22 cellular contexts compared by ENCODE assay signal in the genomic region with DNA sequence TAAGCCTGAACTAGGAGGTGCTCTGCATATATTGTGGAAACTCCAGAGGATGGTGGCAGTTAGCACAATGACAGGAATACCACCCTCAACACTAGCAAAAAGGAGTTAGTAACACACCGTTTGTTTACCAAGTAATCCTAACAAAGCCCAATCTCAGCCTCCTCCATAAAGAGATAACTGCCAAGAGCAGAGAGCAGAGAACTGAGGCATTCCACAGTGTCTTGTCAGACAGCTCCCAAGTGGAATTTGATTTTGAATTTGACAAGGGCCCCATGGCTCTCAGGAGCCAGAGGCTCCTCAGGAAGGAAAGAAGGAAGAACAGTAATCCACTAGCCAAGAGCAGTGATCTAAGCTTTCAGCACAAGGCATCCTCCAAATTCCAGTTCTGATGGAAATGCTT.
DNase-seq lines count a peak whose midpoint lies in the region; ATAC-seq and TF ChIP-seq lines count a peak whose summit lies in the region.
"Had no signal": no experiment of that assay in that cellular context is flagged by ENCODE, and none has a peak within 500 bp of the region (broad histone marks: within the 10 kb centered on the region; RNA-seq: fewer than 3 reads in every experiment).

No MANE protein-coding gene starts in this region.

- no peak overlapping the region for H3K9ac ChIP-seq in H9 (ENCODE audit: extremely low read depth, insufficient read length, low read length)
- no peak overlapping the region for H3K9ac ChIP-seq in neuronal stem cell (ENCODE audit: low read depth, low read length, poor library complexity)
- H3K9ac ChIP-seq: BLaER1 treated with 17β-estradiol and CSF1 and Interleukin-3, amounts not matched to agents 10 nM and 100 nM had no signal

- no peaks in the 10 kb centered on the region for H3K23me2 ChIP-seq in H9 (ENCODE audit: insufficient read length, low read depth, low read length, poor library complexity, severe bottlenecking)

- H2AK5ac ChIP-seq in H9 (ENCODE audit: insufficient read length, low read length) (no peak overlapping the region), neuronal stem cell (ENCODE audit: low read depth, low read length) (no peak overlapping the region)

- no peak overlapping the region for H4K91ac ChIP-seq in H9 (ENCODE audit: insufficient read length, low read depth, low read length)
- H4K91ac ChIP-seq in neuronal stem cell (ENCODE audit: low read depth, low read length, poor library complexity), result no peak overlapping the region

- H3K4me3 Mint-ChIP-seq in H9 (no peak overlapping the region), chondrocyte (ENCODE audit: unreplicated experiment) (no peak overlapping the region)
- H3K4me3 Mint-ChIP-seq: CD4-positive, alpha-beta T cell; T-cell had no signal

- WGBS in H9 (ENCODE audit: extremely low coverage, insufficient read length, low lambda C conversion rate), result no CpG with 5 or more reads among the region's 1 CpG
- WGBS in mesodermal cell (ENCODE audit: insufficient coverage in 2 of 2), 2 experiments, result 67% methylated on average over 1 of the region's 1 CpG; no CpG with 5 or more reads in 1 of the 2 experiments
- WGBS in neuronal stem cell (ENCODE audit: extremely low coverage in 2 of 2, insufficient read length in 2 of 2, insufficient replicate concordance in 1 of 2), 2 donors, result no CpG with 5 or more reads among the region's 1 CpG

- ATAC-seq in HG02973 (IDR thresholded peaks at IDR 0.05; ENCODE audit: unreplicated experiment) (no peak), GM21619 (IDR thresholded peaks at IDR 0.05; ENCODE audit: unreplicated experiment) (no peak)
- ATAC-seq: HepG2, T-cell had no signal

- H3K27me3 ChIP-seq in H9 (ENCODE audit: insufficient read depth, low read length) (no peaks in the 10 kb centered on the region), neuronal stem cell (ENCODE audit: control insufficient read depth in 3 of 3, insufficient read depth in 3 of 3, low read depth in 1 of 3, low read length in 3 of 3) (no peaks in the 10 kb centered on the region)
- H3K27me3 ChIP-seq: BLaER1 treated with 17β-estradiol and CSF1 and Interleukin-3, amounts not matched to agents 10 nM and 100 nM had no signal

- no peak overlapping the region for H3K4ac ChIP-seq in H9 (ENCODE audit: low read depth, low read length)
- H3K4ac ChIP-seq in neuronal stem cell (ENCODE audit: low read length), result no peak overlapping the region

- TF ChIP-seq CTCF in H9 (conservative IDR thresholded peaks at IDR 0.05) (no peak), chondrocyte (IDR thresholded peaks at IDR 0.05) (no peak)

- H3K36me3 Mint-ChIP-seq in H9 (ENCODE audit: insufficient read depth in 1 of 3, low read depth in 3 of 3), result peaks cover 0 to 23% (median 2%) of the 10 kb centered on the region in 3 experiments; a peak in 3 of 7 replicates
- no peaks in the 10 kb centered on the region for H3K36me3 Mint-ChIP-seq in chondrocyte (ENCODE audit: low read depth)
- H3K36me3 Mint-ChIP-seq: T-cell had no signal

- H3K23ac ChIP-seq in H9 (ENCODE audit: insufficient read length, low read depth, low read length) (no peak overlapping the region), neuronal stem cell (ENCODE audit: low read depth, low read length, poor library complexity) (no peak overlapping the region)

- no peak overlapping the region for H3K56ac ChIP-seq in H9 (ENCODE audit: insufficient read length, low read depth, low read length)

- H3K18ac ChIP-seq in H9 (ENCODE audit: insufficient read length, low read depth, low read length) (no peak overlapping the region), neuronal stem cell (ENCODE audit: low read length) (no peak overlapping the region)

- H3K9me3 Mint-ChIP-seq in H9 (no peaks in the 10 kb centered on the region), chondrocyte (ENCODE audit: low read depth) (no peaks in the 10 kb centered on the region)
- H3K9me3 Mint-ChIP-seq: CD4-positive, alpha-beta T cell had no signal

- H3T11ph ChIP-seq in H9 (ENCODE audit: low read length), result no peak overlapping the region

- H3K27ac Mint-ChIP-seq in H9 (peak overlapping the region in 2 of 3 experiments; percentile 38 to 50; a peak in 1 of 7 replicates), chondrocyte (ENCODE audit: unreplicated experiment) (peak overlapping the region; percentile 67)
- H3K27ac Mint-ChIP-seq: CD4-positive, alpha-beta T cell; T-cell had no signal

- DNase-seq in AG20443 (ENCODE audit: low spot score) (peak; percentile 15), H9 (no peak), chondrocyte (ENCODE audit: low spot score) (no peak), neuronal stem cell (ENCODE audit: low spot score) (no peak)
- no peak for DNase-seq in NK-92 treated with Interleukin-12 subunit alpha and Interleukin-12 subunit beta, amount 100 ng/mL, for 24 hours (lab: John Stamatoyannopoulos, UW)
- DNase-seq: AML-193; CD4-positive, alpha-beta T cell; GDM1; KBM-7; MV-4-11; NCI-H1105 treated with DMSO at 0.1 percent for 48 hours; NCI-H146; NCI-H2029 treated with DMSO at 0.1 percent for 48 hours; NCI-H510A; NCI-H69; OCI-M1; T-cell had no signal

- H3K27me3 Mint-ChIP-seq in H9 (ENCODE audit: low read depth) (no peaks in the 10 kb centered on the region), chondrocyte (ENCODE audit: low read depth) (no peaks in the 10 kb centered on the region)
- H3K27me3 Mint-ChIP-seq: CD4-positive, alpha-beta T cell; T-cell had no signal

- H3K36me3 ChIP-seq in mesodermal cell (ENCODE audit: control insufficient read depth, insufficient read depth, low read length) (peaks cover 6% of the 10 kb centered on the region), neuronal stem cell (replicated peaks in 1 of 2; ENCODE audit: control insufficient read depth in 2 of 2, insufficient read depth in 2 of 2, low read length in 2 of 2) (no peaks in the 10 kb centered on the region)
- H3K36me3 ChIP-seq: BLaER1 treated with 17β-estradiol and CSF1 and Interleukin-3, amounts not matched to agents 10 nM and 100 nM had no signal

- H3K4me2 ChIP-seq in H9 (ENCODE audit: insufficient read depth, insufficient read length, low read length) (no peak overlapping the region), neuronal stem cell (ENCODE audit: insufficient read depth, low read length, poor library complexity, severe bottlenecking) (no peak overlapping the region)
- H3K4me2 ChIP-seq: BLaER1 treated with 17β-estradiol and CSF1 and Interleukin-3, amounts not matched to agents 10 nM and 100 nM had no signal

- no peak overlapping the region for H2BK12ac ChIP-seq in H9 (ENCODE audit: insufficient read length, low read depth, low read length)
- no peak overlapping the region for H2BK12ac ChIP-seq in neuronal stem cell (ENCODE audit: low read length)

- H3K27ac ChIP-seq in H9 (ENCODE audit: insufficient read length, low read depth, low read length), result no peak overlapping the region
- peak overlapping the region; percentile 60 for H3K27ac ChIP-seq in mesodermal cell (ENCODE audit: low read depth, low read length, severe bottlenecking)
- H3K27ac ChIP-seq in neuronal stem cell (replicated peaks; ENCODE audit: low read length), result no peak overlapping the region
- H3K27ac ChIP-seq: BLaER1 treated with 17β-estradiol and CSF1 and Interleukin-3, amounts not matched to agents 10 nM and 100 nM had no signal

- no peaks in the 10 kb centered on the region for H3K9me3 ChIP-seq in H9 (ENCODE audit: control insufficient read depth, low read depth, low read length)
- H3K9me3 ChIP-seq in mesodermal cell (ENCODE audit: control insufficient read depth, low read length), result no peaks in the 10 kb centered on the region
- no peaks in the 10 kb centered on the region for H3K9me3 ChIP-seq in neuronal stem cell (replicated peaks in 1 of 2; ENCODE audit: control insufficient read depth in 2 of 2, insufficient read depth in 1 of 2, low read depth in 1 of 2, low read length in 2 of 2)
- H3K9me3 ChIP-seq: BLaER1 treated with 17β-estradiol and CSF1 and Interleukin-3, amounts not matched to agents 10 nM and 100 nM had no signal

- no peaks in the 10 kb centered on the region for H4K20me1 ChIP-seq in H9 (ENCODE audit: control insufficient read depth, insufficient read depth, insufficient read length)
- H4K20me1 ChIP-seq: BLaER1 treated with 17β-estradiol and CSF1 and Interleukin-3, amounts not matched to agents 10 nM and 100 nM had no signal

- H4K5ac ChIP-seq in H9 (ENCODE audit: insufficient read length, low read depth, low read length), result no peak overlapping the region

- H3K4me1 Mint-ChIP-seq in H9 (peaks cover 17 to 18% of the 10 kb centered on the region in 2 experiments), chondrocyte (ENCODE audit: low read depth) (peaks cover 42% of the 10 kb centered on the region)
- H3K4me1 Mint-ChIP-seq: T-cell had no signal

- H4K8ac ChIP-seq in H9 (replicated peaks; ENCODE audit: insufficient read length, low read depth, low read length) (no peak overlapping the region), neuronal stem cell (ENCODE audit: low read depth, low read length) (no peak overlapping the region)

- H2BK15ac ChIP-seq in H9 (ENCODE audit: low read depth, low read length) (no peak overlapping the region), neuronal stem cell (ENCODE audit: low read length) (no peak overlapping the region)

- H3K79me1 ChIP-seq in H9 (ENCODE audit: insufficient read depth, low read depth, low read length, poor library complexity, severe bottlenecking), result no peaks in the 10 kb centered on the region
- no peaks in the 10 kb centered on the region for H3K79me1 ChIP-seq in neuronal stem cell (ENCODE audit: low read depth, low read length)

- H3K4me3 ChIP-seq in mesodermal cell (ENCODE audit: extremely low read depth, insufficient read depth, low read length, poor library complexity, severe bottlenecking), result no peak overlapping the region
- no peak overlapping the region for H3K4me3 ChIP-seq in neuronal stem cell (ENCODE audit: low read length in 2 of 2)
- H3K4me3 ChIP-seq: BLaER1 treated with 17β-estradiol and CSF1 and Interleukin-3, amounts not matched to agents 10 nM and 100 nM had no signal

- H2BK120ac ChIP-seq in H9 (ENCODE audit: low read depth, low read length, poor library complexity, severe bottlenecking) (no peak overlapping the region), neuronal stem cell (ENCODE audit: low read depth, low read length) (no peak overlapping the region)

- no peak overlapping the region for H2AFZ ChIP-seq in H9 (ENCODE audit: low read length)
- H2AFZ ChIP-seq in neuronal stem cell (ENCODE audit: low read length), result no peak overlapping the region

- H2BK5ac ChIP-seq in H9 (ENCODE audit: insufficient read length, low read length), result no peak overlapping the region
- no peak overlapping the region for H2BK5ac ChIP-seq in neuronal stem cell (ENCODE audit: low read length)

- H2BK20ac ChIP-seq in H9 (ENCODE audit: low read depth, low read length, poor library complexity, severe bottlenecking), result no peak overlapping the region

- H3K4me1 ChIP-seq in H9 (ENCODE audit: insufficient read depth, low read length) (no peaks in the 10 kb centered on the region), mesodermal cell (ENCODE audit: control insufficient read depth, insufficient read depth, low read length, poor library complexity, severe bottlenecking) (peaks cover 33% of the 10 kb centered on the region), neuronal stem cell (ENCODE audit: control insufficient read depth in 2 of 2, insufficient read depth in 1 of 2, low read depth in 1 of 2, low read length in 2 of 2) (peaks cover 0 to 5% of the 10 kb centered on the region in 2 donors)
- H3K4me1 ChIP-seq: BLaER1 treated with 17β-estradiol and CSF1 and Interleukin-3, amounts not matched to agents 10 nM and 100 nM had no signal

- no peaks in the 10 kb centered on the region for H3K79me2 ChIP-seq in H9 (ENCODE audit: insufficient read depth, low read length)

- H3K14ac ChIP-seq in H9 (ENCODE audit: insufficient read depth, low read length), result no peak overlapping the region
- no peak overlapping the region for H3K14ac ChIP-seq in neuronal stem cell (ENCODE audit: low read length)
